In genomic region chr19:17539288-17540117, GRCh38 we compare ENCODE assay signal across 8 cellular contexts. TPM values are rescaled to one million over a fixed set of nuclear protein-coding genes. Genes with fewer than 3 reads are reported as not detected.
DNase-seq lines count a peak whose midpoint lies in the region; ATAC-seq and TF ChIP-seq lines count a peak whose summit lies in the region.

No MANE protein-coding gene starts in this region.

- H3K27me3 ChIP-seq in HAP-1 (ENCODE audit: low read depth) (no peaks in the 10 kb centered on the region), parathyroid adenoma (ENCODE audit: control insufficient read depth, insufficient read depth, low read length) (no peaks in the 10 kb centered on the region), thymus (ENCODE audit: control insufficient read depth, insufficient read depth) (peaks cover 3% of the 10 kb centered on the region)

- H3K9ac ChIP-seq in parathyroid adenoma, result peak overlapping the region; percentile 73

- intact Hi-C loops in cardiac septum (cut with DNase I), result loop anchor here (2.0 kb wide), 1 partner anchor 35 kb away; no protein-coding TSS in a partner anchor

- H3K27me3 Mint-ChIP-seq in activated naive CD8-positive, alpha-beta T cell treated with anti-CD3 and anti-CD28 coated beads, Interleukin-2, amount 50 U/mL, for 24 hours, result peaks cover 5% of the 10 kb centered on the region

- peak overlapping the region; percentile 74 for H3K4me3 Mint-ChIP-seq in activated naive CD8-positive, alpha-beta T cell treated with anti-CD3 and anti-CD28 coated beads, Interleukin-2, amount 50 U/mL, for 24 hours

- peak; percentile 51 for TF ChIP-seq CTCF in parathyroid adenoma (IDR thresholded peaks at IDR 0.05)

- H3K9me3 ChIP-seq in HAP-1 (no peaks in the 10 kb centered on the region), parathyroid adenoma (ENCODE audit: control insufficient read depth, low read length) (no peaks in the 10 kb centered on the region), thymus (ENCODE audit: control insufficient read depth) (no peaks in the 10 kb centered on the region)

- H3K36me3 ChIP-seq in HAP-1 (replicated peaks), result no peaks in the 10 kb centered on the region
- no peaks in the 10 kb centered on the region for H3K36me3 ChIP-seq in parathyroid adenoma (ENCODE audit: control insufficient read depth, insufficient read depth, low read length)
- H3K36me3 ChIP-seq in thymus (ENCODE audit: control insufficient read depth, insufficient read depth), result no peaks in the 10 kb centered on the region

- DNase-seq in CMK (ENCODE audit: low read depth) (peak; percentile 94), HAP-1 (ENCODE audit: low spot score in 2 of 2) (peak; percentile 96 to 100), NCI-H1436 treated with DMSO at 0.1 percent for 48 hours (lab: John Stamatoyannopoulos, UW) (peak; percentile 77), SW480 (ENCODE audit: low spot score) (peak; percentile 94), cardiac septum (ENCODE audit: low spot score) (peak; percentile 96)
- peak; percentile 98 for DNase-seq in activated naive CD8-positive, alpha-beta T cell treated with anti-CD3 and anti-CD28 coated beads, Interleukin-2, amount 50 U/mL, for 24 hours

- H3K27ac ChIP-seq in parathyroid adenoma, result peak overlapping the region; percentile 63
- no peak overlapping the region for H3K27ac ChIP-seq in thymus (ENCODE audit: low read depth)

- in situ Hi-C loops in HAP-1 (cut with MboI; ENCODE audit: low sequenced_read_pairs), result no loop called here

- peak overlapping the region; percentile 93 for H2AFZ ChIP-seq in parathyroid adenoma

- H3K4me1 ChIP-seq in HAP-1, result peaks cover 4% of the 10 kb centered on the region
- H3K4me1 ChIP-seq in parathyroid adenoma, result peaks cover 3% of the 10 kb centered on the region
- peaks cover 6% of the 10 kb centered on the region for H3K4me1 ChIP-seq in thymus (ENCODE audit: control insufficient read depth, insufficient read depth, low read length)

- peaks cover 11% of the 10 kb centered on the region for H3K4me1 Mint-ChIP-seq in activated naive CD8-positive, alpha-beta T cell treated with anti-CD3 and anti-CD28 coated beads, Interleukin-2, amount 50 U/mL, for 24 hours

- ATAC-seq in activated naive CD8-positive, alpha-beta T cell treated with anti-CD3 and anti-CD28 coated beads, Interleukin-2, amount 50 U/mL, for 24 hours, result peak; percentile 85

- H3K27ac Mint-ChIP-seq in activated naive CD8-positive, alpha-beta T cell treated with anti-CD3 and anti-CD28 coated beads, Interleukin-2, amount 50 U/mL, for 24 hours, result no peak overlapping the region

- H3K4me2 ChIP-seq in parathyroid adenoma (ENCODE audit: low read length), result peak overlapping the region; percentile 80

- no peaks in the 10 kb centered on the region for H3K36me3 Mint-ChIP-seq in activated naive CD8-positive, alpha-beta T cell treated with anti-CD3 and anti-CD28 coated beads, Interleukin-2, amount 50 U/mL, for 24 hours (ENCODE audit: low read depth)

- H3K4me3 ChIP-seq in HAP-1 (peak overlapping the region; percentile 43), parathyroid adenoma (ENCODE audit: low read depth, low read length) (peak overlapping the region; percentile 63), thymus (ENCODE audit: low read length) (peak overlapping the region; percentile 46)

- 5% methylated on average over 75 of the region's 75 CpGs for WGBS in thymus

- H3K79me2 ChIP-seq in parathyroid adenoma, result no peaks in the 10 kb centered on the region

- H3K9me3 Mint-ChIP-seq in activated naive CD8-positive, alpha-beta T cell treated with anti-CD3 and anti-CD28 coated beads, Interleukin-2, amount 50 U/mL, for 24 hours, result no peaks in the 10 kb centered on the region

RNA-seq across cellular contexts. Expression of gene COLGALT1, which starts 15.9 kb away (rescaled TPM):
- total RNA-seq in cardiac septum, result 41.1 TPM
- polyA plus RNA-seq in thymus, result 69.5 TPM

RNA-seq across cellular contexts. Expression of gene PGLS, which starts 28.1 kb away (rescaled TPM):
- total RNA-seq in cardiac septum, result 24.8 TPM
- polyA plus RNA-seq in thymus, result 73.5 TPM
